1 cellular context compared by ENCODE assay signal in genomic region chr19:2475018-2475701, GRCh38.
A peak's percentile ranks its signal among the peaks of the same experiment; 100 is the strongest.
TF ChIP-seq lines count a peak whose summit lies in the region.

No MANE protein-coding gene starts in this region.

TF ChIP-seq in HepG2, 621 proteins besides CTCF, POLR2A, EP300 and RAD21 (continued from another document and continues in another):
- TF ChIP-seq KIAA2018 (CRISPR knock-in tag; IDR thresholded peaks at IDR 0.05; ENCODE audit: borderline replicate concordance) (no peak), NFAT5 (CRISPR knock-in tag; IDR thresholded peaks at IDR 0.05) (no peak), ZNF20 (CRISPR knock-in tag; IDR thresholded peaks at IDR 0.05) (no peak), SRF (IDR thresholded peaks at IDR 0.05; ENCODE audit: low read depth, low read length) (no peak), ZSCAN21 (CRISPR knock-in tag; IDR thresholded peaks at IDR 0.05; ENCODE audit: borderline replicate concordance) (no peak), IRX3 (CRISPR knock-in tag; IDR thresholded peaks at IDR 0.05; ENCODE audit: borderline replicate concordance, low read depth) (no peak), KMT2A (CRISPR knock-in tag; IDR thresholded peaks at IDR 0.05) (no peak), HOXD1 (CRISPR knock-in tag; IDR thresholded peaks at IDR 0.05) (no peak), TRIM24 (CRISPR knock-in tag; IDR thresholded peaks at IDR 0.05) (no peak), GATA4 (IDR thresholded peaks at IDR 0.05; ENCODE audit: borderline replicate concordance, low read depth) (no peak), ZNF333 (CRISPR knock-in tag; IDR thresholded peaks at IDR 0.05; ENCODE audit: borderline replicate concordance) (no peak), ZMYM4 (CRISPR knock-in tag; IDR thresholded peaks at IDR 0.05) (no peak), ZNF652 (CRISPR knock-in tag; IDR thresholded peaks at IDR 0.05; ENCODE audit: borderline replicate concordance, low read depth) (no peak), E2F2 (CRISPR knock-in tag; IDR thresholded peaks at IDR 0.05; ENCODE audit: borderline replicate concordance) (no peak), ZNF431 (CRISPR knock-in tag; IDR thresholded peaks at IDR 0.05; ENCODE audit: borderline replicate concordance, low read depth) (no peak), NR2C2 (CRISPR knock-in tag; IDR thresholded peaks at IDR 0.05; ENCODE audit: borderline replicate concordance) (peak; percentile 30; the same call in 1 of the 2 replicates), POLR2G (IDR thresholded peaks at IDR 0.05; ENCODE audit: low read depth, low read length) (no peak), TCF12 (IDR thresholded peaks at IDR 0.05) (no peak), TCF12 (CRISPR knock-in tag; IDR thresholded peaks at IDR 0.05) (no peak), POLR2AphosphoS5 (IDR thresholded peaks at IDR 0.05; ENCODE audit: low read depth, low read length) (no peak), HNF1A (IDR thresholded peaks at IDR 0.05; ENCODE audit: low read depth) (no peak), HNF1A (CRISPR knock-in tag; IDR thresholded peaks at IDR 0.05; ENCODE audit: borderline replicate concordance) (no peak), ZNF329 (CRISPR knock-in tag; IDR thresholded peaks at IDR 0.05; ENCODE audit: low read depth) (no peak), RBM39 (IDR thresholded peaks at IDR 0.05; ENCODE audit: low read depth, low read length, poor library complexity, severe bottlenecking) (peak; percentile 0), ZNF776 (CRISPR knock-in tag; IDR thresholded peaks at IDR 0.05) (no peak), NFYC (CRISPR knock-in tag; IDR thresholded peaks at IDR 0.05) (no peak), REXO4 (CRISPR knock-in tag; IDR thresholded peaks at IDR 0.05; ENCODE audit: borderline replicate concordance) (no peak), CHCHD3 (CRISPR knock-in tag; IDR thresholded peaks at IDR 0.05) (no peak), RFXAP (CRISPR knock-in tag; IDR thresholded peaks at IDR 0.05; ENCODE audit: borderline replicate concordance) (no peak), ZNF136 (CRISPR knock-in tag; IDR thresholded peaks at IDR 0.05; ENCODE audit: low read depth) (no peak), ZNF430 (CRISPR knock-in tag; IDR thresholded peaks at IDR 0.05) (no peak), ATF6 (CRISPR knock-in tag; conservative IDR thresholded peaks at IDR 0.05) (no peak), TBP (CRISPR knock-in tag; IDR thresholded peaks at IDR 0.05) (no peak), ZBTB25 (CRISPR knock-in tag; IDR thresholded peaks at IDR 0.05) (no peak), NFKB2 (CRISPR knock-in tag; IDR thresholded peaks at IDR 0.05; ENCODE audit: borderline replicate concordance) (0 out of 2 replicates have a peak, but pooled peaks have one; percentile 22), GPN1 (CRISPR knock-in tag; IDR thresholded peaks at IDR 0.05; ENCODE audit: borderline replicate concordance) (no peak), ELF4 (CRISPR knock-in tag; IDR thresholded peaks at IDR 0.05; ENCODE audit: borderline replicate concordance) (no peak), RFX1 (IDR thresholded peaks at IDR 0.05) (no peak), NFKBIZ (CRISPR knock-in tag; IDR thresholded peaks at IDR 0.05) (no peak), ZNF350 (CRISPR knock-in tag; IDR thresholded peaks at IDR 0.05; ENCODE audit: borderline replicate concordance, low read depth) (no peak), ZNF782 (CRISPR knock-in tag; IDR thresholded peaks at IDR 0.05; ENCODE audit: borderline replicate concordance) (no peak), DDIT3 (CRISPR knock-in tag; IDR thresholded peaks at IDR 0.05) (no peak), KDM4B (CRISPR knock-in tag; IDR thresholded peaks at IDR 0.05) (no peak)
